In genomic region chr15:39631357-39631756, GRCh38 we compare ENCODE assay signal across 14 cellular contexts. TPM values are rescaled to one million over a fixed set of nuclear protein-coding genes. Genes with fewer than 3 reads are reported as not detected.
DNase-seq lines count a peak whose midpoint lies in the region; ATAC-seq lines count a peak whose summit lies in the region.
"Had no signal": no experiment of that assay in that cellular context is flagged by ENCODE, and none has a peak within 500 bp of the region (broad histone marks: within the 10 kb centered on the region; RNA-seq: fewer than 3 reads in every experiment).

No MANE protein-coding gene starts in this region.

- peak overlapping the region; percentile 37 to 62 for H3K4me3 Mint-ChIP-seq in activated T-cell treated with anti-CD3 and anti-CD28 coated beads, Interleukin-2, amount 50 U/mL, for 72 hours
- H3K4me3 Mint-ChIP-seq: CD14-positive monocyte; stimulated activated naive B cell treated with anti-CD40 and anti-IgM and Interleukin-4, amounts not matched to agents 10 μg/mL and 1 μg/mL and 100 μg/mL, for 72 hours had no signal

- peaks cover 5 to 6% of the 10 kb centered on the region in 2 donors for H3K36me3 Mint-ChIP-seq in activated T-cell treated with anti-CD3 and anti-CD28 coated beads, Interleukin-2, amount 50 U/mL, for 72 hours (ENCODE audit: insufficient read depth in 2 of 2)
- H3K36me3 Mint-ChIP-seq: CD14-positive monocyte had no signal

- peaks cover 0 to 12% (median 8%) of the 10 kb centered on the region in 11 experiments; a peak in 17 of 22 replicates for H3K9me3 ChIP-seq in BLaER1 treated with 17β-estradiol and CSF1 and Interleukin-3, amounts not matched to agents 10 nM and 100 nM (replicated peaks in 1 of 11)
- H3K9me3 ChIP-seq: mucosa of descending colon, psoas muscle had no signal

- no peak overlapping the region for H3K4me3 ChIP-seq in BLaER1 treated with 17β-estradiol and CSF1 and Interleukin-3, amounts not matched to agents 10 nM and 100 nM
- H3K4me3 ChIP-seq: dorsolateral prefrontal cortex, mucosa of descending colon, psoas muscle, SK-N-MC had no signal

- no peaks in the 10 kb centered on the region for H3K27me3 Mint-ChIP-seq in activated T-cell treated with anti-CD3 and anti-CD28 coated beads, Interleukin-2, amount 50 U/mL, for 72 hours (ENCODE audit: low read depth)
- H3K27me3 Mint-ChIP-seq: stimulated activated naive B cell treated with anti-CD40 and anti-IgM and Interleukin-4, amounts not matched to agents 10 μg/mL and 1 μg/mL and 100 μg/mL, for 72 hours had no signal

- peak; percentile 15 for DNase-seq in EL
- no peak for DNase-seq in activated T-cell treated with anti-CD3 and anti-CD28 coated beads, Interleukin-2, amount 50 U/mL, for 72 hours
- no peak for DNase-seq in caudate nucleus (lab: John Stamatoyannopoulos, UW)
- no peak for DNase-seq in activated gamma-delta T cell treated with Interleukin-2 at 50 U/mL for 16 hours
- DNase-seq: dorsolateral prefrontal cortex; foreskin fibroblast; psoas muscle; stimulated activated naive B cell treated with anti-CD40 and anti-IgM and Interleukin-4, amounts not matched to agents 10 μg/mL and 1 μg/mL and 100 μg/mL, for 72 hours had no signal

- H3K9me3 Mint-ChIP-seq in activated T-cell treated with anti-CD3 and anti-CD28 coated beads, Interleukin-2, amount 50 U/mL, for 72 hours = peaks cover 2 to 4% of the 10 kb centered on the region in 2 donors
- H3K9me3 Mint-ChIP-seq: stimulated activated naive B cell treated with anti-CD40 and anti-IgM and Interleukin-4, amounts not matched to agents 10 μg/mL and 1 μg/mL and 100 μg/mL, for 72 hours had no signal

- H3K27ac ChIP-seq in BLaER1 treated with 17β-estradiol and CSF1 and Interleukin-3, amounts not matched to agents 10 nM and 100 nM = no peak overlapping the region
- H3K27ac ChIP-seq in caudate nucleus (ENCODE audit: low read depth, low read length) = no peak overlapping the region
- H3K27ac ChIP-seq: psoas muscle, SK-N-MC had no signal

- no peak overlapping the region for H3K9ac ChIP-seq in BLaER1 treated with 17β-estradiol and CSF1 and Interleukin-3, amounts not matched to agents 10 nM and 100 nM

- H4K20me1 ChIP-seq in BLaER1 treated with 17β-estradiol and CSF1 and Interleukin-3, amounts not matched to agents 10 nM and 100 nM = no peaks in the 10 kb centered on the region

- peak; percentile 23 to 31 for ATAC-seq in activated T-cell treated with anti-CD3 and anti-CD28 coated beads, Interleukin-2, amount 50 U/mL, for 72 hours (replicated peaks in 1 of 2)
- peak; percentile 53 for ATAC-seq in esophagus mucosa
- no peak for ATAC-seq in HG03378 (IDR thresholded peaks at IDR 0.05; ENCODE audit: unreplicated experiment)
- ATAC-seq: mucosa of descending colon; psoas muscle; stimulated activated naive B cell treated with anti-CD40 and anti-IgM and Interleukin-4, amounts not matched to agents 10 μg/mL and 1 μg/mL and 100 μg/mL, for 72 hours had no signal

- peak overlapping the region in 6 of 11 experiments; percentile 1 to 27 (median 22); a peak in 7 of 22 replicates for H3K4me2 ChIP-seq in BLaER1 treated with 17β-estradiol and CSF1 and Interleukin-3, amounts not matched to agents 10 nM and 100 nM

- peaks cover 48% of the 10 kb centered on the region for H3K4me1 Mint-ChIP-seq in activated T-cell treated with anti-CD3 and anti-CD28 coated beads, Interleukin-2, amount 50 U/mL, for 72 hours (ENCODE audit: low read depth)

- no peaks in the 10 kb centered on the region for H3K27me3 ChIP-seq in BLaER1 treated with 17β-estradiol and CSF1 and Interleukin-3, amounts not matched to agents 10 nM and 100 nM
- H3K27me3 ChIP-seq: dorsolateral prefrontal cortex had no signal

- H3K27ac Mint-ChIP-seq in activated T-cell treated with anti-CD3 and anti-CD28 coated beads, Interleukin-2, amount 50 U/mL, for 72 hours = peak overlapping the region; percentile 39
- H3K27ac Mint-ChIP-seq: CD14-positive monocyte; stimulated activated naive B cell treated with anti-CD40 and anti-IgM and Interleukin-4, amounts not matched to agents 10 μg/mL and 1 μg/mL and 100 μg/mL, for 72 hours had no signal

- peaks cover 12 to 38% (median 21%) of the 10 kb centered on the region in 10 experiments; a peak in 18 of 20 replicates for H3K4me1 ChIP-seq in BLaER1 treated with 17β-estradiol and CSF1 and Interleukin-3, amounts not matched to agents 10 nM and 100 nM

- no peaks in the 10 kb centered on the region for H3K36me3 ChIP-seq in BLaER1 treated with 17β-estradiol and CSF1 and Interleukin-3, amounts not matched to agents 10 nM and 100 nM

RNA-seq across cellular contexts. Expression of gene THBS1, which starts 50.5 kb away (rescaled TPM):
- total RNA-seq in activated T-cell treated with anti-CD3 and anti-CD28 coated beads, Interleukin-2, amount 50 U/mL, for 72 hours = 1 to 10 TPM in 1 of 2 donors, under 1 TPM in 1; 0.99 to 1.3 TPM
- 16.3 TPM for total RNA-seq in esophagus mucosa
